7 cellular contexts compared by ENCODE assay signal in genomic region chr1:172089768-172090510, GRCh38.
DNase-seq lines count a peak whose midpoint lies in the region; ATAC-seq and TF ChIP-seq lines count a peak whose summit lies in the region.

No MANE protein-coding gene starts in this region.

- no peak overlapping the region for H3K27ac Mint-ChIP-seq in activated CD8-positive, alpha-beta T cell treated with anti-CD3 and anti-CD28 coated beads, Interleukin-2, amount 10 ng/mL, durations not matched to agents 7 days and 5 days
- H3K27ac Mint-ChIP-seq in endothelial cell (ENCODE audit: unreplicated experiment): no peak overlapping the region
- no peak overlapping the region for H3K27ac Mint-ChIP-seq in neural crest cell (ENCODE audit: unreplicated experiment)
- no peak overlapping the region for H3K27ac Mint-ChIP-seq in type B pancreatic cell

- CTCF ChIA-PET in activated CD8-positive, alpha-beta T cell treated with anti-CD3 and anti-CD28 coated beads, Interleukin-2, amount 10 ng/mL, durations not matched to agents 7 days and 5 days (lab: Charles Lee): interaction anchor here (0.6 to 3.4 kb wide), 30 partner anchors 12 to 354 kb away, joined by 3 to 38 read pairs (median 4); partner anchors contain the start of gene PIGC

- TF ChIP-seq CTCF in endothelial cell (IDR thresholded peaks at IDR 0.05; ENCODE audit: unreplicated experiment) (peak; percentile 26), neural crest cell (conservative IDR thresholded peaks at IDR 0.05) (peak; percentile 58), type B pancreatic cell (conservative IDR thresholded peaks at IDR 0.05) (peak; percentile 58)

- no peaks in the 10 kb centered on the region for H3K36me3 Mint-ChIP-seq in activated CD8-positive, alpha-beta T cell treated with anti-CD3 and anti-CD28 coated beads, Interleukin-2, amount 10 ng/mL, durations not matched to agents 7 days and 5 days (ENCODE audit: low read depth)
- no peaks in the 10 kb centered on the region for H3K36me3 Mint-ChIP-seq in endothelial cell (ENCODE audit: low read depth, unreplicated experiment)
- no peaks in the 10 kb centered on the region for H3K36me3 Mint-ChIP-seq in neural crest cell (ENCODE audit: low read depth)
- no peaks in the 10 kb centered on the region for H3K36me3 Mint-ChIP-seq in type B pancreatic cell

- peaks cover 6% of the 10 kb centered on the region for H3K4me1 Mint-ChIP-seq in activated CD8-positive, alpha-beta T cell treated with anti-CD3 and anti-CD28 coated beads, Interleukin-2, amount 10 ng/mL, durations not matched to agents 7 days and 5 days (ENCODE audit: low read depth)
- H3K4me1 Mint-ChIP-seq in endothelial cell (ENCODE audit: unreplicated experiment) (peaks cover 2% of the 10 kb centered on the region), neural crest cell (no peaks in the 10 kb centered on the region), type B pancreatic cell (ENCODE audit: unreplicated experiment) (peaks cover 11% of the 10 kb centered on the region)

- H3K4me3 ChIP-seq in MG63: no peak overlapping the region

- POLR2A ChIA-PET in activated CD8-positive, alpha-beta T cell treated with anti-CD3 and anti-CD28 coated beads, Interleukin-2, amount 10 ng/mL, durations not matched to agents 7 days and 5 days (lab: Charles Lee): no interaction called here

- H3K9me3 Mint-ChIP-seq in activated CD8-positive, alpha-beta T cell treated with anti-CD3 and anti-CD28 coated beads, Interleukin-2, amount 10 ng/mL, durations not matched to agents 7 days and 5 days (ENCODE audit: insufficient read depth): no peaks in the 10 kb centered on the region
- H3K9me3 Mint-ChIP-seq in endothelial cell (ENCODE audit: unreplicated experiment) (no peaks in the 10 kb centered on the region), neural crest cell (no peaks in the 10 kb centered on the region), type B pancreatic cell (no peaks in the 10 kb centered on the region)

- H3K36me3 ChIP-seq in MG63: no peaks in the 10 kb centered on the region

- DNase-seq in MG63 (peak; percentile 43), endothelial cell (ENCODE audit: low spot score) (peak; percentile 55), neural crest cell (ENCODE audit: low read depth, low spot score) (no peak), type B pancreatic cell (ENCODE audit: extremely low spot score, unreplicated experiment) (no peak)
- DNase-seq in activated CD8-positive, alpha-beta T cell treated with anti-CD3 and anti-CD28 coated beads, Interleukin-2, amount 10 ng/mL, durations not matched to agents 7 days and 5 days: peak; percentile 71

- no peak overlapping the region for H3K4me3 Mint-ChIP-seq in activated CD8-positive, alpha-beta T cell treated with anti-CD3 and anti-CD28 coated beads, Interleukin-2, amount 10 ng/mL, durations not matched to agents 7 days and 5 days
- H3K4me3 Mint-ChIP-seq in endothelial cell (ENCODE audit: unreplicated experiment) (no peak overlapping the region), neural crest cell (no peak overlapping the region), type B pancreatic cell (no peak overlapping the region)

- H3K9me3 ChIP-seq in MG63: no peaks in the 10 kb centered on the region

- no peaks in the 10 kb centered on the region for H3K27me3 ChIP-seq in MG63

- ATAC-seq in GM18498 (IDR thresholded peaks at IDR 0.05; ENCODE audit: unreplicated experiment) (peak; percentile 78), HG03135 (IDR thresholded peaks at IDR 0.05; ENCODE audit: unreplicated experiment) (no peak)
- ATAC-seq in activated CD8-positive, alpha-beta T cell treated with anti-CD3 and anti-CD28 coated beads, Interleukin-2, amount 10 ng/mL, durations not matched to agents 7 days and 5 days: peak; percentile 78

- peaks cover 3% of the 10 kb centered on the region for H3K27me3 Mint-ChIP-seq in activated CD8-positive, alpha-beta T cell treated with anti-CD3 and anti-CD28 coated beads, Interleukin-2, amount 10 ng/mL, durations not matched to agents 7 days and 5 days (ENCODE audit: low read depth)
- H3K27me3 Mint-ChIP-seq in endothelial cell (ENCODE audit: unreplicated experiment): no peaks in the 10 kb centered on the region
- no peaks in the 10 kb centered on the region for H3K27me3 Mint-ChIP-seq in neural crest cell (ENCODE audit: low read depth)
- no peaks in the 10 kb centered on the region for H3K27me3 Mint-ChIP-seq in type B pancreatic cell

Comparison
In these comparisons a context has a peak if more than half of its experiments do, and no peak if none do; other contexts are left out.
1. DNase-seq: peak in MG63 (single experiment), activated CD8-positive, alpha-beta T cell treated with anti-CD3 and anti-CD28 coated beads, Interleukin-2, amount 10 ng/mL, durations not matched to agents 7 days and 5 days (single experiment) and endothelial cell (single experiment); none in neural crest cell (single experiment) and type B pancreatic cell (single experiment).
2. Peak in every context shown above with its lines, with median percentiles within 50 percentile points of each other: CTCF ChIP-seq.